Comparison of ENCODE assay signal across 8 cellular contexts in the genomic region with DNA sequence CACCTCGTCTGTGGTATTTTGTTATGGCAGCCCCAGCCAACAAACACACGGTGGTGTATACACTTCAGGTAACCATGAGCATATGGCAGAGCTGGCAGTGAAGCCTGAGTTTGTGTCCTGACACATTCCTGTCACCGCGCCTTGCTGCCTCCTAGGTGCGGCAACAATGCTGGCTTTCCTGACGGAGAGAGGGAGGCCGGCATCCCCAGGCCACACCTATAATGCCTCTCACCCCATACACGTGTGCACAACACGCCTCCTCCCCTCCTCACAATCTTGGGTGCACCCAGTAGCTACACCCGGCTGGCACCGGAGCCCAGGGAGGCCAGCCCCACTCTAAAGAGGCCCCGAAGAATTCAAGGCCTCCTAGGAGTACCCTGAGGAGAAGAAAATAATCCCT.
DNase-seq lines count a peak whose midpoint lies in the region; ATAC-seq, FAIRE-seq and TF ChIP-seq lines count a peak whose summit lies in the region.

No MANE protein-coding gene starts in this region.

- intact Hi-C loops in CD4-positive, alpha-beta T cell (cut with DNase I, micrococcal nuclease): no loop called here

- no peaks in the 10 kb centered on the region for H4K20me1 ChIP-seq in GM23338 (replicated peaks; ENCODE audit: insufficient read depth)

- H3K9me3 ChIP-seq in A549: no peaks in the 10 kb centered on the region
- H3K9me3 ChIP-seq in RWPE2 (ENCODE audit: severe bottlenecking): no peaks in the 10 kb centered on the region
- H3K9me3 ChIP-seq in CD4-positive, alpha-beta T cell (ENCODE audit: control insufficient read depth, low read length): no peaks in the 10 kb centered on the region

- H3K27ac Mint-ChIP-seq in GM23338: 0 out of 2 replicates have a peak overlapping the region, but pooled peaks have one; percentile 52
- no peak overlapping the region for H3K27ac Mint-ChIP-seq in CD4-positive, alpha-beta T cell

- CTCF ChIA-PET in A549 (lab: Yijun Ruan, JAX): interaction anchor here (0.5 to 5.4 kb wide), 22 partner anchors 8 to 348 kb away, joined by 3 to 54 read pairs (median 5); partner anchors contain the start of genes APBB2 and UCHL1
- CTCF ChIA-PET in CD4-positive, alpha-beta T cell (lab: Charles Lee): no interaction called here

- H3K4me1 ChIP-seq in A549 (peaks cover 9% of the 10 kb centered on the region; the same call in 2 of the 3 replicates), GM23338 (ENCODE audit: insufficient read depth) (0 out of 2 replicates have a peak, but pooled peaks cover 3% of the 10 kb centered on the region), RWPE2 (ENCODE audit: insufficient read depth, poor library complexity, severe bottlenecking) (peaks cover 20% of the 10 kb centered on the region)

- peaks cover 11% of the 10 kb centered on the region for H3K4me1 Mint-ChIP-seq in GM23338
- H3K4me1 Mint-ChIP-seq in CD4-positive, alpha-beta T cell (ENCODE audit: low read depth): peaks cover 17% of the 10 kb centered on the region

- TF ChIP-seq EP300 in A549 (IDR thresholded peaks at IDR 0.05): no peak

- H3K27ac ChIP-seq in A549 (peak overlapping the region in 1 of 2 experiments; percentile 62; a peak in 2 of 6 replicates), GM23338 (ENCODE audit: low read depth) (peak overlapping the region; percentile 3; the same call in 1 of the 2 replicates), RWPE2 (ENCODE audit: poor library complexity, severe bottlenecking) (peak overlapping the region; percentile 81)
- no peak overlapping the region for H3K27ac ChIP-seq in CD4-positive, alpha-beta T cell (ENCODE audit: low read depth, low read length)

- POLR2A ChIA-PET in A549 (lab: Yijun Ruan, JAX): interaction anchor here (1.2 to 1.7 kb wide), 3 partner anchors 306 to 348 kb away, joined by 3 to 5 read pairs (median 3); partner anchors contain the start of genes APBB2 and UCHL1
- POLR2A ChIA-PET in CD4-positive, alpha-beta T cell (lab: Charles Lee): no interaction called here

- H3K27me3 Mint-ChIP-seq in GM23338 (ENCODE audit: insufficient read depth, low read depth, poor library complexity): peaks cover 9% of the 10 kb centered on the region
- H3K27me3 Mint-ChIP-seq in CD4-positive, alpha-beta T cell: no peaks in the 10 kb centered on the region

- no peak overlapping the region for H2AFZ ChIP-seq in GM23338

- TF ChIP-seq POLR2A in A549 (IDR thresholded peaks at IDR 0.05; ENCODE audit: low read length): no peak

- ATAC-seq in A549 (peak; percentile 77 to 80), GM23338 (peak; percentile 69), RWPE2 (ENCODE audit: low read depth) (peak; percentile 8; the same call in 1 of the 3 replicates), GM19452 (IDR thresholded peaks at IDR 0.05; ENCODE audit: unreplicated experiment) (no peak), HG03025 (IDR thresholded peaks at IDR 0.05; ENCODE audit: low FRiP score, unreplicated experiment) (no peak)
- no peak for ATAC-seq in CD4-positive, alpha-beta T cell (ENCODE audit: poor library complexity)

- H3K4me3 ChIP-seq in A549: no peak overlapping the region
- no peak overlapping the region; the same call in 1 of the 2 replicates for H3K4me3 ChIP-seq in GM23338
- H3K4me3 ChIP-seq in RWPE2 (ENCODE audit: severe bottlenecking): no peak overlapping the region

- no peak for TF ChIP-seq RAD21 in A549 (conservative IDR thresholded peaks at IDR 0.05 in 1 of 2, IDR thresholded peaks at IDR 0.05 in 1 of 2)

- H3K27me3 ChIP-seq in GM23338 (ENCODE audit: insufficient read depth): no peaks in the 10 kb centered on the region
- no peaks in the 10 kb centered on the region for H3K27me3 ChIP-seq in RWPE2 (ENCODE audit: insufficient read depth, poor library complexity, severe bottlenecking)
- H3K27me3 ChIP-seq in CD4-positive, alpha-beta T cell (ENCODE audit: control insufficient read depth, insufficient read depth, low read length): no peaks in the 10 kb centered on the region

- H3K9me3 Mint-ChIP-seq in GM23338: no peaks in the 10 kb centered on the region
- no peaks in the 10 kb centered on the region for H3K9me3 Mint-ChIP-seq in CD4-positive, alpha-beta T cell

- no peaks in the 10 kb centered on the region for H3K36me3 ChIP-seq in GM23338 (ENCODE audit: insufficient read depth)
- peaks cover 10% of the 10 kb centered on the region; the same call in 1 of the 2 replicates for H3K36me3 ChIP-seq in RWPE2 (ENCODE audit: low read depth)

- H3F3A ChIP-seq in GM23338 (replicated peaks; ENCODE audit: low read depth): no peaks in the 10 kb centered on the region

- H3K36me3 Mint-ChIP-seq in GM23338 (ENCODE audit: low read depth): no peaks in the 10 kb centered on the region
- H3K36me3 Mint-ChIP-seq in CD4-positive, alpha-beta T cell (ENCODE audit: low read depth): no peaks in the 10 kb centered on the region

- TF ChIP-seq CTCF in A549 (IDR thresholded peaks at IDR 0.05) (no peak), GM23338 (conservative IDR thresholded peaks at IDR 0.05; ENCODE audit: low read depth in 2 of 2) (no peak), RWPE2 (IDR thresholded peaks at IDR 0.05; ENCODE audit: poor library complexity, severe bottlenecking) (no peak)
- no peak for TF ChIP-seq CTCF in CD4-positive, alpha-beta T cell (IDR thresholded peaks at IDR 0.05)

- H3K79me2 ChIP-seq in GM23338 (replicated peaks; ENCODE audit: insufficient read depth): no peaks in the 10 kb centered on the region

- H3K4me2 ChIP-seq in A549: peak overlapping the region; percentile 74
- H3K4me2 ChIP-seq in GM23338: peak overlapping the region; percentile 11; the same call in 1 of the 2 replicates

- 56% methylated on average over 8 of the region's 12 CpGs for WGBS in A549 (ENCODE audit: missing lambda C conversion rate)

- no peak for FAIRE-seq in A549 (lab: Jason Lieb, UNC)

- H3K9me2 ChIP-seq in GM23338 (ENCODE audit: insufficient read depth): no peaks in the 10 kb centered on the region

- DNase-seq in A549 (ENCODE audit: low read depth in 1 of 2, low spot score in 1 of 2): peak in 1 of 2 experiments; percentile 45
- peak; percentile 65 for DNase-seq in GM23338 (ENCODE audit: low spot score)
- no peak for DNase-seq in RWPE2 (ENCODE audit: low spot score)
- DNase-seq in kidney tubule cell (ENCODE audit: low spot score): peak; percentile 19
- DNase-seq in CD4-positive, alpha-beta T cell: no peak
- no peak for DNase-seq in activated CD4-positive, alpha-beta T cell treated with anti-CD3 and anti-CD28 coated beads, Interleukin-2, amount 50 U/mL, for 1 hour

- no peak overlapping the region for H3K4me3 Mint-ChIP-seq in GM23338
- H3K4me3 Mint-ChIP-seq in CD4-positive, alpha-beta T cell: no peak overlapping the region

TF ChIP-seq in A549, 52 proteins besides CTCF, POLR2A, EP300 and RAD21:
- TF ChIP-seq CBX8 (IDR thresholded peaks at IDR 0.05): no peak
- TF ChIP-seq KDM5A (IDR thresholded peaks at IDR 0.05): no peak
- TF ChIP-seq FOSL2 (IDR thresholded peaks at IDR 0.05): no peak
- TF ChIP-seq FOSL2 (CRISPR knock-in tag; IDR thresholded peaks at IDR 0.05): no peak
- no peak for TF ChIP-seq SREBF2 (IDR thresholded peaks at IDR 0.05)
- TF ChIP-seq ZC3H11A (IDR thresholded peaks at IDR 0.05): no peak
- no peak for TF ChIP-seq CHD4 (IDR thresholded peaks at IDR 0.05; ENCODE audit: borderline replicate concordance)
- TF ChIP-seq ESRRA (IDR thresholded peaks at IDR 0.05; ENCODE audit: borderline replicate concordance, low read length): no peak
- TF ChIP-seq, protein P1, sequence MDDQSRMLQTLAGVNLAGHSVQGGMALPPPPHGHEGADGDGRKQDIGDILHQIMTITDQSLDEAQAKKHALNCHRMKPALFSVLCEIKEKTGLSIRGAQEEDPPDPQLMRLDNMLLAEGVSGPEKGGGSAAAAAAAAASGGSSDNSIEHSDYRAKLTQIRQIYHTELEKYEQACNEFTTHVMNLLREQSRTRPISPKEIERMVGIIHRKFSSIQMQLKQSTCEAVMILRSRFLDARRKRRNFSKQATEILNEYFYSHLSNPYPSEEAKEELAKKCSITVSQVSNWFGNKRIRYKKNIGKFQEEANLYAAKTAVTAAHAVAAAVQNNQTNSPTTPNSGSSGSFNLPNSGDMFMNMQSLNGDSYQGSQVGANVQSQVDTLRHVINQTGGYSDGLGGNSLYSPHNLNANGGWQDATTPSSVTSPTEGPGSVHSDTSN (IDR thresholded peaks at IDR 0.05): no peak
- no peak for TF ChIP-seq JUN (IDR thresholded peaks at IDR 0.05)
TF ChIP-seq in A549: peak in this region for 0.

Comparison
In these comparisons a context has a peak if more than half of its experiments do, and no peak if none do; other contexts are left out.
1. ATAC-seq: peak in A549 (2 of 2), GM23338 (single experiment) and RWPE2 (single experiment); none in CD4-positive, alpha-beta T cell (single experiment), GM19452 (single experiment) and HG03025 (single experiment).
2. DNase-seq: peak in GM23338 (single experiment) and kidney tubule cell (single experiment); none in RWPE2 (single experiment), CD4-positive, alpha-beta T cell (0 of 10) and activated CD4-positive, alpha-beta T cell treated with anti-CD3 and anti-CD28 coated beads, Interleukin-2, amount 50 U/mL, for 1 hour (single experiment).